34 cellular contexts compared by ENCODE assay signal in the genomic region with DNA sequence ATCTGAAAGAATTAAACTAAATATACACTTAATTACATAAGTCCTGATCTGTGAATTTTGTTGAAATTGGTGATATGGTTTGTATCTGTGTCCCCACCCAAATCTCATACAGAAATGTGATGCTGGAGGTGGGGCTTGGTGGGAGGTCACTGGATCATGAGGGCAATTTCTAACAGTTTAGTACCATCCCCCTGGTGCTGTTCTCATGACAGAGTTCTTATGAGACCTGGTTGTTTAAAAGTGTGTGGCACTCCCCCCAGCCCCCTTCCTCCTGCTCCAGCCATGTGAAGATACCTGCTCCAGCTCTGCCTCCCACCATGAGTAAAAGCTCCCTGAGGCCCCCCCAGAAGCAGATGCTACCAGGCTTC. TPM values are rescaled to one million over a fixed set of nuclear protein-coding genes. Genes with fewer than 3 reads are reported as not detected.
DNase-seq lines count a peak whose midpoint lies in the region; ATAC-seq and TF ChIP-seq lines count a peak whose summit lies in the region.
"Had no signal": no experiment of that assay in that cellular context is flagged by ENCODE, and none has a peak within 500 bp of the region (broad histone marks: within the 10 kb centered on the region; RNA-seq: fewer than 3 reads in every experiment).

No MANE protein-coding gene starts in this region.

- no peaks in the 10 kb centered on the region for H3K9me3 ChIP-seq in body of pancreas
- no peaks in the 10 kb centered on the region for H3K9me3 ChIP-seq in mucosa of descending colon
- H3K9me3 ChIP-seq in upper lobe of right lung: no peaks in the 10 kb centered on the region
- H3K9me3 ChIP-seq in CD4-positive, alpha-beta memory T cell (ENCODE audit: control insufficient read depth in 1 of 2, low read length in 2 of 2): no peaks in the 10 kb centered on the region
- H3K9me3 ChIP-seq: esophagus squamous epithelium, heart right ventricle, MG63 had no signal

- H3K4me3 ChIP-seq in body of pancreas (no peak overlapping the region), mucosa of descending colon (no peak overlapping the region), upper lobe of right lung (no peak overlapping the region)
- H3K4me3 ChIP-seq in CD4-positive, alpha-beta memory T cell (ENCODE audit: low read length in 2 of 2): no peak overlapping the region
- H3K4me3 ChIP-seq: esophagus squamous epithelium, heart right ventricle, lung, MG63, skin epidermis had no signal

- H3K9me3 Mint-ChIP-seq in activated naive CD4-positive, alpha-beta T cell treated with anti-CD3 and anti-CD28 coated beads for 36 hours: no peaks in the 10 kb centered on the region
- H3K9me3 Mint-ChIP-seq in CD4-positive, alpha-beta memory T cell: no peaks in the 10 kb centered on the region
- H3K9me3 Mint-ChIP-seq: activated CD8-positive, alpha-beta T cell treated with anti-CD3 and anti-CD28 coated beads for 36 hours; activated naive CD8-positive, alpha-beta T cell treated with anti-CD3 and anti-CD28 coated beads, Interleukin-2, amount 50 U/mL, for 24 hours; CD8-positive, alpha-beta T cell; dendritic cell treated with granulocyte-macrophage colony-stimulating factor and Interleukin-4, amounts not matched to agents 40 ng/mL and 50 ng/mL, for 4 days; endodermal cell; natural killer cell treated with Interleukin-12 subunit alpha and Interleukin-12 subunit beta and Interleukin-15 and Interleukin-18, amount 100 ng/mL, for 72 hours; stimulated activated naive B cell treated with anti-CD40 and anti-IgM and Interleukin-4, amounts not matched to agents 10 μg/mL and 1 μg/mL and 100 μg/mL, for 72 hours had no signal

- peaks cover 12% of the 10 kb centered on the region for H3K4me1 ChIP-seq in body of pancreas
- peaks cover 8% of the 10 kb centered on the region for H3K4me1 ChIP-seq in mucosa of descending colon (ENCODE audit: low read depth)
- H3K4me1 ChIP-seq in upper lobe of right lung: peaks cover 3% of the 10 kb centered on the region
- no peaks in the 10 kb centered on the region for H3K4me1 ChIP-seq in CD4-positive, alpha-beta memory T cell (ENCODE audit: insufficient read depth, low read length)

- no peak overlapping the region for H3K4me3 Mint-ChIP-seq in activated naive CD4-positive, alpha-beta T cell treated with anti-CD3 and anti-CD28 coated beads for 36 hours
- no peak overlapping the region for H3K4me3 Mint-ChIP-seq in CD4-positive, alpha-beta memory T cell
- H3K4me3 Mint-ChIP-seq: activated CD8-positive, alpha-beta T cell treated with anti-CD3 and anti-CD28 coated beads for 36 hours; activated naive CD8-positive, alpha-beta T cell treated with anti-CD3 and anti-CD28 coated beads, Interleukin-2, amount 50 U/mL, for 24 hours; B cell; CD8-positive, alpha-beta T cell; dendritic cell treated with granulocyte-macrophage colony-stimulating factor and Interleukin-4, amounts not matched to agents 40 ng/mL and 50 ng/mL, for 4 days; endodermal cell; natural killer cell treated with Interleukin-12 subunit alpha and Interleukin-12 subunit beta and Interleukin-15 and Interleukin-18, amount 100 ng/mL, for 72 hours; stimulated activated naive B cell treated with anti-CD40 and anti-IgM and Interleukin-4, amounts not matched to agents 10 μg/mL and 1 μg/mL and 100 μg/mL, for 72 hours had no signal

- ATAC-seq in body of pancreas (no peak), mucosa of descending colon (peak; percentile 15), upper lobe of right lung (peak; percentile 12), GM21717 (IDR thresholded peaks at IDR 0.05; ENCODE audit: unreplicated experiment) (no peak)
- ATAC-seq: activated naive CD8-positive, alpha-beta T cell treated with anti-CD3 and anti-CD28 coated beads, Interleukin-2, amount 50 U/mL, for 24 hours; CD8-positive, alpha-beta T cell; heart right ventricle; natural killer cell treated with Interleukin-12 subunit alpha and Interleukin-12 subunit beta and Interleukin-15 and Interleukin-18, amount 100 ng/mL, for 72 hours; SK-N-SH treated with all-trans-retinoic acid at 6 μM for 48 hours; stimulated activated naive B cell treated with anti-CD40 and anti-IgM and Interleukin-4, amounts not matched to agents 10 μg/mL and 1 μg/mL and 100 μg/mL, for 72 hours had no signal

- POLR2A ChIA-PET in CD4-positive, alpha-beta memory T cell (lab: Charles Lee; ENCODE audit: partially characterized antibody): no interaction called here

- no peaks in the 10 kb centered on the region for H3K27me3 ChIP-seq in body of pancreas
- H3K27me3 ChIP-seq in upper lobe of right lung: no peaks in the 10 kb centered on the region
- H3K27me3 ChIP-seq in CD4-positive, alpha-beta memory T cell (ENCODE audit: insufficient read depth, low read length): no peaks in the 10 kb centered on the region
- H3K27me3 ChIP-seq: heart right ventricle, MG63 had no signal

- CTCF ChIA-PET in activated naive CD4-positive, alpha-beta T cell treated with anti-CD3 and anti-CD28 coated beads for 36 hours (lab: Charles Lee): no interaction called here
- CTCF ChIA-PET in CD4-positive, alpha-beta memory T cell (lab: Charles Lee; ENCODE audit: partially characterized antibody): no interaction called here

- peak overlapping the region; percentile 6 to 69 (median 28) for H3K27ac ChIP-seq in body of pancreas
- no peak overlapping the region for H3K27ac ChIP-seq in upper lobe of right lung
- H3K27ac ChIP-seq in CD4-positive, alpha-beta memory T cell (ENCODE audit: low read depth, low read length): no peak overlapping the region
- H3K27ac ChIP-seq: heart right ventricle had no signal

- DNase-seq in activated naive CD4-positive, alpha-beta T cell treated with anti-CD3 and anti-CD28 coated beads for 36 hours: no peak
- no peak for DNase-seq in activated naive CD4-positive, alpha-beta T cell (lab: John Stamatoyannopoulos, UW)
- DNase-seq in body of pancreas (no peak), mucosa of descending colon (no peak), upper lobe of right lung (no peak), COR-L47 (lab: John Stamatoyannopoulos, UW) (no peak)
- no peak for DNase-seq in CD4-positive, alpha-beta memory T cell
- DNase-seq: activated CD8-positive, alpha-beta memory T cell treated with anti-CD3 and anti-CD28 coated beads, Interleukin-2, amount 50 U/mL, for 48 hours; activated CD8-positive, alpha-beta T cell treated with anti-CD3 and anti-CD28 coated beads for 36 hours; activated effector memory CD4-positive, alpha-beta T cell treated with anti-CD3 and anti-CD28 coated beads, Interleukin-2, amount 50 U/mL, for 16 hours; activated naive CD8-positive, alpha-beta T cell treated with anti-CD3 and anti-CD28 coated beads, Interleukin-2, amount 50 U/mL, for 24 hours; CD8-positive, alpha-beta T cell; EL; endodermal cell; esophagus squamous epithelium; foreskin melanocyte; H7; heart right ventricle; KG1; MG63; NCI-H1105; NCI-H1930; NCI-H524 treated with DMSO at 0.1 percent for 48 hours; NK-92 treated with Interleukin-12 subunit alpha and Interleukin-12 subunit beta, amount 100 ng/mL, for 24 hours; Right ventricle myocardium superior; stimulated activated naive B cell treated with anti-CD40 and anti-IgM and Interleukin-4, amounts not matched to agents 10 μg/mL and 1 μg/mL and 100 μg/mL, for 72 hours; T-helper 2 cell had no signal

- peaks cover 69% of the 10 kb centered on the region for H3K36me3 Mint-ChIP-seq in activated naive CD4-positive, alpha-beta T cell treated with anti-CD3 and anti-CD28 coated beads for 36 hours (ENCODE audit: low read depth)
- peaks cover 87 to 93% of the 10 kb centered on the region in 2 donors for H3K36me3 Mint-ChIP-seq in CD4-positive, alpha-beta memory T cell

- H3K27ac Mint-ChIP-seq in activated naive CD4-positive, alpha-beta T cell treated with anti-CD3 and anti-CD28 coated beads for 36 hours: peak overlapping the region; percentile 38
- H3K27ac Mint-ChIP-seq in CD4-positive, alpha-beta memory T cell: peak overlapping the region in 1 of 7 donors; percentile 54
- H3K27ac Mint-ChIP-seq: activated naive CD8-positive, alpha-beta T cell treated with anti-CD3 and anti-CD28 coated beads, Interleukin-2, amount 50 U/mL, for 24 hours; B cell; CD8-positive, alpha-beta T cell; endodermal cell; stimulated activated naive B cell treated with anti-CD40 and anti-IgM and Interleukin-4, amounts not matched to agents 10 μg/mL and 1 μg/mL and 100 μg/mL, for 72 hours had no signal

- no peak for TF ChIP-seq POLR2A in body of pancreas (IDR thresholded peaks at IDR 0.05)

- no peaks in the 10 kb centered on the region for H3K27me3 Mint-ChIP-seq in activated naive CD4-positive, alpha-beta T cell treated with anti-CD3 and anti-CD28 coated beads for 36 hours (ENCODE audit: low read depth)
- no peaks in the 10 kb centered on the region for H3K27me3 Mint-ChIP-seq in CD4-positive, alpha-beta memory T cell
- H3K27me3 Mint-ChIP-seq: activated CD8-positive, alpha-beta T cell treated with anti-CD3 and anti-CD28 coated beads for 36 hours; activated naive CD8-positive, alpha-beta T cell treated with anti-CD3 and anti-CD28 coated beads, Interleukin-2, amount 50 U/mL, for 24 hours; B cell; dendritic cell treated with granulocyte-macrophage colony-stimulating factor and Interleukin-4, amounts not matched to agents 40 ng/mL and 50 ng/mL, for 4 days; natural killer cell treated with Interleukin-12 subunit alpha and Interleukin-12 subunit beta and Interleukin-15 and Interleukin-18, amount 100 ng/mL, for 72 hours; stimulated activated naive B cell treated with anti-CD40 and anti-IgM and Interleukin-4, amounts not matched to agents 10 μg/mL and 1 μg/mL and 100 μg/mL, for 72 hours had no signal

- TF ChIP-seq CTCF in body of pancreas (IDR thresholded peaks at IDR 0.05) (no peak), mucosa of descending colon (IDR thresholded peaks at IDR 0.05) (no peak), upper lobe of right lung (IDR thresholded peaks at IDR 0.05) (no peak)

- H3K36me3 ChIP-seq in body of pancreas (replicated peaks in 1 of 2; ENCODE audit: insufficient read depth in 1 of 2, low read depth in 2 of 2): peaks cover 0 to 3% of the 10 kb centered on the region in 2 donors
- H3K36me3 ChIP-seq in mucosa of descending colon (ENCODE audit: low read depth): no peaks in the 10 kb centered on the region
- H3K36me3 ChIP-seq in upper lobe of right lung: peaks cover 76% of the 10 kb centered on the region
- H3K36me3 ChIP-seq in CD4-positive, alpha-beta memory T cell (ENCODE audit: insufficient read depth, low read length): peaks cover 22% of the 10 kb centered on the region

- intact Hi-C loops in activated naive CD4-positive, alpha-beta T cell treated with anti-CD3 and anti-CD28 coated beads for 36 hours (cut with micrococcal nuclease): no loop called here
- intact Hi-C loops in body of pancreas (cut with DNase I) (no loop called here), mucosa of descending colon (cut with DNase I, micrococcal nuclease) (no loop called here), upper lobe of right lung (cut with DNase I) (no loop called here)
- intact Hi-C loops in CD4-positive, alpha-beta memory T cell (cut with micrococcal nuclease): no loop called here

- H3K4me1 Mint-ChIP-seq in activated naive CD4-positive, alpha-beta T cell treated with anti-CD3 and anti-CD28 coated beads for 36 hours (ENCODE audit: low read depth): peaks cover 8% of the 10 kb centered on the region
- H3K4me1 Mint-ChIP-seq in CD4-positive, alpha-beta memory T cell: peaks cover 0 to 5% (median under 1%) of the 10 kb centered on the region in 4 donors
- H3K4me1 Mint-ChIP-seq: B cell, endodermal cell had no signal

RNA-seq across cellular contexts. Expression of a gene that starts 18.7 kb away (rescaled TPM):
- 1 to 10 TPM; 6.5 to 8.2 TPM for total RNA-seq in activated naive CD4-positive, alpha-beta T cell treated with anti-CD3 and anti-CD28 coated beads for 36 hours
- total RNA-seq in body of pancreas (10 to 100 TPM; 12.7 to 19.1 TPM), mucosa of descending colon (10 to 100 TPM; 47.5 to 63.3 (median 57.5) TPM), upper lobe of right lung (47.1 TPM)
- total RNA-seq in CD4-positive, alpha-beta memory T cell: 10 to 100 TPM; 13.4 to 14.7 TPM
- 1 to 10 TPM; 1.6 to 1.9 TPM for polyA plus RNA-seq in CD4-positive, alpha-beta memory T cell

Comparison
In these comparisons a context has a peak if more than half of its experiments do, and no peak if none do; other contexts are left out.
1. ATAC-seq: peak in mucosa of descending colon (single experiment) and upper lobe of right lung (single experiment); none in body of pancreas (single experiment) and GM21717 (single experiment).
2. H3K27ac ChIP-seq: peak in body of pancreas (4 of 4); none in upper lobe of right lung (single experiment) and CD4-positive, alpha-beta memory T cell (single experiment).